8 cellular contexts compared by ENCODE assay signal in the genomic region with DNA sequence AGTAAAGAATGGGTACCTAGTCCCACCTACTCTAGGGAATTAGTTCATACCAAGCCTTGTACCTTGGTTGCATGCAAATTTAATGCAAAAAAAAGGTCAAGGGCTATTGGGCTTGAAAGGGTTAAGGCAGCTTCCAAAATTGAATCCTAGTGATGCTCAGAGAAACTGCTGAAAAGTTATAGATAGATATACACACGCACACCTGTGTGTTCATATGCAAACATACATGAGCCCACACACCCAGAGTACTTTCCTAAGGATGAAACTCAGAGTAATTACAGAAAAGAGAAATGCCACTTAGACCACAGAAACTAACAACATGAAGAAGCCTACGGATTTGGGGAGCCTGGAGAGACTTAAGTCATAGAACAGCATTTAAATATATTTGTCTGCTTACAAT. TPM values are rescaled to one million over a fixed set of nuclear protein-coding genes. Genes with fewer than 3 reads are reported as not detected.
DNase-seq lines count a peak whose midpoint lies in the region; ATAC-seq lines count a peak whose summit lies in the region.

No MANE protein-coding gene starts in this region.

- no peaks in the 10 kb centered on the region for H3K9me3 Mint-ChIP-seq in activated CD4-positive, alpha-beta memory T cell treated with anti-CD3 and anti-CD28 coated beads, Interleukin-2, amount 10 ng/mL, durations not matched to agents 7 days and 5 days

- no peak overlapping the region for H3K27ac ChIP-seq in mesenchymal stem cell (ENCODE audit: low read length, poor library complexity, severe bottlenecking)

- H3K79me1 ChIP-seq in mesenchymal stem cell (replicated peaks; ENCODE audit: low read length, poor library complexity, severe bottlenecking), result peaks cover 13% of the 10 kb centered on the region

- no peak overlapping the region for H3K18ac ChIP-seq in mesenchymal stem cell (ENCODE audit: low read depth in 1 of 2, low read length in 2 of 2)

- no peak overlapping the region for H3K23ac ChIP-seq in mesenchymal stem cell (ENCODE audit: low read length in 2 of 2)

- CTCF ChIA-PET in activated CD4-positive, alpha-beta memory T cell treated with anti-CD3 and anti-CD28 coated beads, Interleukin-2, amount 10 ng/mL, durations not matched to agents 7 days and 5 days (lab: Charles Lee), result no interaction called here

- peak overlapping the region in 1 of 2 experiments; percentile 90 for H3K4me3 ChIP-seq in mesenchymal stem cell (ENCODE audit: insufficient read depth in 1 of 2, low read depth in 1 of 2, low read length in 2 of 2)

- no peak overlapping the region for H2BK15ac ChIP-seq in mesenchymal stem cell (ENCODE audit: low read depth, poor library complexity, severe bottlenecking)

- peaks cover 2% of the 10 kb centered on the region for H3K4me1 ChIP-seq in mesenchymal stem cell (ENCODE audit: control insufficient read depth, insufficient read depth, low read depth, low read length)

- H3K36me3 Mint-ChIP-seq in activated CD4-positive, alpha-beta memory T cell treated with anti-CD3 and anti-CD28 coated beads, Interleukin-2, amount 10 ng/mL, durations not matched to agents 7 days and 5 days (ENCODE audit: low read depth), result no peaks in the 10 kb centered on the region

- no peaks in the 10 kb centered on the region for H3K27me3 Mint-ChIP-seq in activated CD4-positive, alpha-beta memory T cell treated with anti-CD3 and anti-CD28 coated beads, Interleukin-2, amount 10 ng/mL, durations not matched to agents 7 days and 5 days

- H3K4me1 Mint-ChIP-seq in activated CD4-positive, alpha-beta memory T cell treated with anti-CD3 and anti-CD28 coated beads, Interleukin-2, amount 10 ng/mL, durations not matched to agents 7 days and 5 days, result peaks cover 23% of the 10 kb centered on the region

- no peak overlapping the region for H2BK120ac ChIP-seq in mesenchymal stem cell (ENCODE audit: low read depth, low read length)

- H4K91ac ChIP-seq in mesenchymal stem cell (ENCODE audit: low read length), result no peak overlapping the region

- no peak overlapping the region for H4K8ac ChIP-seq in mesenchymal stem cell (ENCODE audit: low read length)

- H3K36me3 ChIP-seq in mesenchymal stem cell (ENCODE audit: control insufficient read depth in 1 of 2, insufficient read depth in 2 of 2, low read depth in 1 of 2, low read length in 2 of 2), result no peaks in the 10 kb centered on the region

- no peaks in the 10 kb centered on the region for H3K9me3 ChIP-seq in mesenchymal stem cell (ENCODE audit: control insufficient read depth, low read length)

- peak; percentile 19 for DNase-seq in stimulated activated CD4-positive, alpha-beta T cell treated with anti-CD3 and anti-CD28 coated beads, Interleukin-15, amount 100 ng/mL, for 24 hours
- DNase-seq in stimulated activated CD4-positive, alpha-beta T cell treated with anti-CD3 and anti-CD28 coated beads, Interleukin-1b, Interleukin-23, amount 100 ng/mL, for 48 hours, result no peak
- no peak for DNase-seq in activated CD4-positive, alpha-beta memory T cell treated with anti-CD3 and anti-CD28 coated beads, Interleukin-2, amount 10 ng/mL, durations not matched to agents 7 days and 5 days
- no peak for DNase-seq in mesenchymal stem cell
- DNase-seq in activated effector memory CD4-positive, alpha-beta T cell treated with Interleukin-2 at 50 U/mL for 16 hours, result no peak
- no peak for DNase-seq in SW 1271 (lab: John Stamatoyannopoulos, UW)
- DNase-seq in T-helper 9 cell, result no peak

- peak; percentile 34 for ATAC-seq in HG03095 (IDR thresholded peaks at IDR 0.05; ENCODE audit: unreplicated experiment)

- H3K4ac ChIP-seq in mesenchymal stem cell (ENCODE audit: low read depth in 1 of 2, low read length in 2 of 2), result no peak overlapping the region

- no peak overlapping the region for H2BK12ac ChIP-seq in mesenchymal stem cell (ENCODE audit: low read length in 2 of 2)

- H2AFZ ChIP-seq in mesenchymal stem cell (ENCODE audit: low read depth, low read length), result no peak overlapping the region

- peak overlapping the region; percentile 83 for H3K4me3 Mint-ChIP-seq in activated CD4-positive, alpha-beta memory T cell treated with anti-CD3 and anti-CD28 coated beads, Interleukin-2, amount 10 ng/mL, durations not matched to agents 7 days and 5 days

- H2AK5ac ChIP-seq in mesenchymal stem cell (ENCODE audit: low read length, severe bottlenecking), result no peak overlapping the region

- peak overlapping the region; percentile 36 for H3K27ac Mint-ChIP-seq in activated CD4-positive, alpha-beta memory T cell treated with anti-CD3 and anti-CD28 coated beads, Interleukin-2, amount 10 ng/mL, durations not matched to agents 7 days and 5 days

- peak overlapping the region; percentile 96 for H3K9ac ChIP-seq in mesenchymal stem cell (ENCODE audit: low read length)

- H3K27me3 ChIP-seq in mesenchymal stem cell (ENCODE audit: control insufficient read depth in 1 of 2, insufficient read depth in 1 of 2, low read length in 2 of 2), result no peaks in the 10 kb centered on the region

- peak overlapping the region; percentile 54 for H3K4me2 ChIP-seq in mesenchymal stem cell (ENCODE audit: low read length, poor library complexity, severe bottlenecking)

- no peak overlapping the region for H3K14ac ChIP-seq in mesenchymal stem cell (ENCODE audit: low read length in 2 of 2)

- POLR2A ChIA-PET in activated CD4-positive, alpha-beta memory T cell treated with anti-CD3 and anti-CD28 coated beads, Interleukin-2, amount 10 ng/mL, durations not matched to agents 7 days and 5 days (lab: Charles Lee), result interaction anchor here (1.2 kb wide), 1 partner anchor 35 kb away, joined by 7 read pairs; no protein-coding TSS in a partner anchor

- no peak overlapping the region for H2BK5ac ChIP-seq in mesenchymal stem cell (ENCODE audit: low read depth, low read length, poor library complexity, severe bottlenecking)

- WGBS in mesenchymal stem cell, result 100% methylated on average over 1 of the region's 2 CpGs

RNA-seq across cellular contexts. Expression of a gene that starts 1.5 kb away (rescaled TPM):
- total RNA-seq in activated CD4-positive, alpha-beta memory T cell treated with anti-CD3 and anti-CD28 coated beads, Interleukin-2, amount 10 ng/mL, durations not matched to agents 7 days and 5 days, result 1 to 10 TPM; 7.3 to 7.8 TPM
- polyA plus RNA-seq in mesenchymal stem cell (2013, experiment 1 of 2), result 20.9 TPM
- polyA plus RNA-seq in mesenchymal stem cell (2013, experiment 2 of 2), result 22.7 TPM
